ENCODE assay signal across 25 cellular contexts in genomic region chr17:16272111-16272510, GRCh38.
"Had no signal": no experiment of that assay in that cellular context is flagged by ENCODE, and none has a peak within 500 bp of the region (broad histone marks: within the 10 kb centered on the region; RNA-seq: fewer than 3 reads in every experiment).

No MANE protein-coding gene starts in this region.

- H3K9me3 ChIP-seq: ovary, psoas muscle, right lobe of liver, sigmoid colon, suprapubic skin, testis, tibial artery, transverse colon, upper lobe of right lung, uterus had no signal

- H3K4me1 ChIP-seq: neural progenitor cell, psoas muscle, right lobe of liver, sigmoid colon, suprapubic skin, testis, transverse colon, upper lobe of right lung, uterus had no signal

- H3K36me3 ChIP-seq: neural progenitor cell, ovary, right lobe of liver, sigmoid colon, suprapubic skin, tibial artery, transverse colon, upper lobe of right lung, uterus had no signal

- ATAC-seq: natural killer cell; psoas muscle; right cardiac atrium; stimulated activated effector memory CD8-positive, alpha-beta T cell treated with anti-CD3 and anti-CD28 coated beads, Interleukin-12 subunit alpha, Interleukin-12 subunit beta, amount 100 ng/mL, for 72 hours; stimulated activated naive CD8-positive, alpha-beta T cell treated with anti-CD3 and anti-CD28 coated beads, Interleukin-15, amount 100 ng/mL, for 72 hours; stimulated activated naive CD8-positive, alpha-beta T cell treated with anti-CD3 and anti-CD28 coated beads, Interleukin-15, Interleukin-2, amounts not matched to agents 100 U/mL and 50 U/mL, for 24 hours; upper lobe of right lung had no signal

- DNase-seq: natural killer cell; occipital lobe; ovary; posterior cingulate gyrus; psoas muscle; right cardiac atrium; right lobe of liver; sigmoid colon; small intestine; stimulated activated CD4-positive, alpha-beta T cell treated with anti-CD3 and anti-CD28 coated beads, Interleukin-15, amount 100 ng/mL, for 24 hours; stimulated activated CD4-positive, alpha-beta T cell treated with anti-CD3 and anti-CD28 coated beads, Interleukin-2, amount 100 ng/mL, for 24 hours; stimulated activated CD4-positive, alpha-beta T cell treated with anti-CD3 and anti-CD28 coated beads, Interleukin-2, amount 100 ng/mL, for 48 hours; stimulated activated CD4-positive, alpha-beta T cell treated with anti-CD3 and anti-CD28 coated beads, Interleukin-4, amount 100 ng/mL, for 24 hours; stimulated activated naive CD4-positive, alpha-beta T cell; stimulated activated naive CD8-positive, alpha-beta T cell treated with anti-CD3 and anti-CD28 coated beads, Interleukin-15, amount 100 ng/mL, for 72 hours; stimulated activated naive CD8-positive, alpha-beta T cell treated with anti-CD3 and anti-CD28 coated beads, Interleukin-15, Interleukin-2, amounts not matched to agents 100 U/mL and 50 U/mL, for 24 hours; substantia nigra; testis; tibial artery; transverse colon; upper lobe of right lung; uterus had no signal

- H3K4me3 ChIP-seq: neural progenitor cell, ovary, psoas muscle, right lobe of liver, sigmoid colon, suprapubic skin, testis, tibial artery, transverse colon, upper lobe of right lung, uterus had no signal
